ENCODE assay signal across 1 cellular context in the genomic region with DNA sequence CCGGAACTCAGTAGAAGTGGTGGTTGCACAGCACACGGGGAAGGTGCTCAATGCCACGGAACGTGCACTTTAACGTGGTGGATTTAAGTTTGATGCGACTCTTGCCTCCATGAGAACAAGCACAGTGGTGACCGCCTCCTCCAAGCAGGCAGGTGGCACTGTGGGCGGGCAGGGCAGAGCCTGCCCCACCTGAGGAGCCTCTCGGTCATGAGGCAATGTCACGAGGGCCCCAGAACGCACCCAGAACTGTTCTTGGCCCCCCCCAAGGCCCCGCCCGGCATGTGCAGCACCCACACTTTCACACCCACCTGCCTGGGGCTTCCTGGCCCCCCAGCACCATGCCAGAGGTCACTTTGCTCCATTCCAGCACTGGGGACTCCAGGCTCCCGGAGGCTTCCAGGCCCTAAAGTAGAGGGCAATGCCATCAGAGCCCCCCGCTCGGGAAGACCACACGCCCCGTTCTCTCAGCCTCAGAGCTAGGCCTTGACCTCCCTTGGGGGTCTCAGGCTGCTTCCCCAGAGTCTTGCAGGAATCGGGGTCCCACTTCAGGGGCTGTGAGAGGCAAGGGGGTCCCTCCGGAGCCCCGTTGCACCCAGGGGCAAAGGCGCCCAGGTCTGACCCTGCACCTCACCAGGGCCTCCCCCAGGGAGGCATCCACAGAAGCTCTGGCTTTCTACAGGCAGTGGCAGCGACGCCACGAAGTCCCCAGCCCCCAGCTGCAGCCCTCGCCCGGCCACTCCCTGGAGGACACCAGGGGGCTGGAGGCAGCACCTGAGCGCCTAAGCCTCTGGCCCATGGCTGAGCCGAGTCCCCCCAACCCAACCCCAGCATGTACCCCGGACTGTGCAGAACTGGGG.
TF ChIP-seq lines count a peak whose summit lies in the region.

No MANE protein-coding gene starts in this region.

TF ChIP-seq in WTC11, 78 proteins besides CTCF, POLR2A, EP300 and RAD21:
- TF ChIP-seq, protein P1, sequence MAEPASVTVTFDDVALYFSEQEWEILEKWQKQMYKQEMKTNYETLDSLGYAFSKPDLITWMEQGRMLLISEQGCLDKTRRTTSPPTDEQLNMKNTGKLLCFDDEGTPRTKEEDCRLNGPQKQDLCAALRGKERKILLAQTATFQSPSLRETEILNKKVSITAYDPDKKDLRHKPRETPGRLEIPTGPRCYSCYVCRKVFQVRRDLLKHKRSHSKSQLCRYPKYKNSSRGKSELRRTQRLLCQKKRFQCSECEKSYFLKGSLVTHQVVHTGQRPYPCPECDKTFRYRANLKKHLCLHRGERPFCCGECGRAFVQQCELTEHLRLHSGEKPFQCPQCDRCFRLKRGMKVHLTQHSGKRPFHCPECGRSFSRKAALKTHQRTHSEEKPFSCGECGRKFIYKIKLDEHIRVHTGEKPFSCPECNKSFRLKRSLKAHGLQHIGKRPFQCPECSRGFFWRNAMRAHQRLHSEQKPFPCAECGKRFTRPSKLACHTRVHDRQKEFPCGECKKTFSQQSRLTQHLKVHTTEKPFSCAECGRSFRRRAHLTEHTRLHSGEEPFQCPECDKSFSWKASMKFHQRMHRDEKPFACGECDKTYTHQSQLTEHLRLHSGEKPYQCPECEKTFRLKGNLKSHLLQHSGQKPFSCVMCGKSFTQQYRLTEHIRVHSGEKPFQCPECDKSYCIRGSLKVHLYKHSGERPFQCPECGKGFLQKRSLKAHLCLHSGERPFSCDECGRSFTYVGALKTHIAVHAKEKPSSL (CRISPR knock-in tag; conservative IDR thresholded peaks at IDR 0.05): no peak
- TF ChIP-seq TEAD1 (CRISPR knock-in tag; IDR thresholded peaks at IDR 0.05): no peak
- TF ChIP-seq, protein P2, sequence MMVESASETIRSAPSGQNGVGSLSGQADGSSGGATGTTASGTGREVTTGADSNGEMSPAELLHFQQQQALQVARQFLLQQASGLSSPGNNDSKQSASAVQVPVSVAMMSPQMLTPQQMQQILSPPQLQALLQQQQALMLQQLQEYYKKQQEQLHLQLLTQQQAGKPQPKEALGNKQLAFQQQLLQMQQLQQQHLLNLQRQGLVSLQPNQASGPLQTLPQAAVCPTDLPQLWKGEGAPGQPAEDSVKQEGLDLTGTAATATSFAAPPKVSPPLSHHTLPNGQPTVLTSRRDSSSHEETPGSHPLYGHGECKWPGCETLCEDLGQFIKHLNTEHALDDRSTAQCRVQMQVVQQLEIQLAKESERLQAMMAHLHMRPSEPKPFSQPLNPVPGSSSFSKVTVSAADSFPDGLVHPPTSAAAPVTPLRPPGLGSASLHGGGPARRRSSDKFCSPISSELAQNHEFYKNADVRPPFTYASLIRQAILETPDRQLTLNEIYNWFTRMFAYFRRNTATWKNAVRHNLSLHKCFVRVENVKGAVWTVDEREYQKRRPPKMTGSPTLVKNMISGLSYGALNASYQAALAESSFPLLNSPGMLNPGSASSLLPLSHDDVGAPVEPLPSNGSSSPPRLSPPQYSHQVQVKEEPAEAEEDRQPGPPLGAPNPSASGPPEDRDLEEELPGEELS (CRISPR knock-in tag; IDR thresholded peaks at IDR 0.05): no peak
- no peak for TF ChIP-seq GTF2I (CRISPR knock-in tag; conservative IDR thresholded peaks at IDR 0.05)
- TF ChIP-seq JAZF1 (CRISPR knock-in tag; IDR thresholded peaks at IDR 0.05): no peak
- TF ChIP-seq ZNF263 (CRISPR knock-in tag; IDR thresholded peaks at IDR 0.05; ENCODE audit: low read depth): no peak
- no peak for TF ChIP-seq FOXJ3 (CRISPR knock-in tag; IDR thresholded peaks at IDR 0.05; ENCODE audit: borderline replicate concordance)
- TF ChIP-seq, protein P3, sequence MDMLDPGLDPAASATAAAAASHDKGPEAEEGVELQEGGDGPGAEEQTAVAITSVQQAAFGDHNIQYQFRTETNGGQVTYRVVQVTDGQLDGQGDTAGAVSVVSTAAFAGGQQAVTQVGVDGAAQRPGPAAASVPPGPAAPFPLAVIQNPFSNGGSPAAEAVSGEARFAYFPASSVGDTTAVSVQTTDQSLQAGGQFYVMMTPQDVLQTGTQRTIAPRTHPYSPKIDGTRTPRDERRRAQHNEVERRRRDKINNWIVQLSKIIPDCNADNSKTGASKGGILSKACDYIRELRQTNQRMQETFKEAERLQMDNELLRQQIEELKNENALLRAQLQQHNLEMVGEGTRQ (CRISPR knock-in tag; IDR thresholded peaks at IDR 0.05): no peak
